Comparison of ENCODE assay signal across 21 cellular contexts in the genomic region with DNA sequence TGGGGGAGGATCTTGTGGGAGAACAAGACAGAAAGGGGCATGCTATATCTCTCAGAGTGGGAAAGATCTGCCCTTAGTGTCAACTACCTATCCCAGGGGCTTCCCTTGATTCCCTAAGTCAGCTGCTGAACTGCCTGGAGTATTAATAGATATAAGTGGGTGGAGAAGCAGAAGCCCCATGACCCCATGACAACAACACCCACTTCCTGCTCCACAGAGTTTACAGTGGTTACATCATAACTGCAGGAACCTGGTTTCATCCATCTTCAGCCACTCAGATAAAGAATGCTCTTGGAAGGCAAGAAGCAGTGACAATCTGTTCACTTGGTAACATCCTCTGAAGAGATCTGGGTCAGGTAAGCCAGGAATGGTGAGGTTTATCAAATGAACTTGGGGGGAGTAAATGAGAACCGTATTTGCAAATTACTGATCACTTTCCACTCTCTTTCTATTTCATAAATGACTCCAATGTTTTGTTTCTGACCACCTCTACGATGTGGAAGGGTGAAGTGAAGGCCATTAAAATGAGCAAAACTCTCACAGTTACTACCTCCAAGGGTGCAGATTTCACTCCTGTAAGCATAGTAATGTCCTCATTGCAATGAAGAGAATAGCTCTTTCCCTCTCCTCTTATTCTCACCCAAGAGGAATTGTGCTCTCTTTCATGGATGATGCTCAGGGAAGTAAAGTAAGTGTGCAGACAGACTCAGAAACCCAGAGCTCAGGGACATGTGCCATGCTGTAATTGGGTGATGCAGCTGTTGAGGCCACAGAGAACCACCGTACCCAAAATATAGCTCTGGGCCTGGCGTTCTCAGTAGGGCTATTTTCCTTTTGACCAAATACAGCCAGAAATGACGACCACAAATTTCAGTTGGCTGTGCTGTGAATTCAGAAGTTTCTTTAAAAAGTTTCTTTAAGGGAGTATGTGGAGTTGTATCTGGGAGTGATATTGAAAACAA.
DNase-seq lines count a peak whose midpoint lies in the region; ATAC-seq and TF ChIP-seq lines count a peak whose summit lies in the region.
"Had no signal": no experiment of that assay in that cellular context is flagged by ENCODE, and none has a peak within 500 bp of the region (broad histone marks: within the 10 kb centered on the region; RNA-seq: fewer than 3 reads in every experiment).

No MANE protein-coding gene starts in this region.

- H3K27me3 ChIP-seq in DND-41 (ENCODE audit: insufficient read depth, low read length, poor library complexity) = no peaks in the 10 kb centered on the region
- H3K27me3 ChIP-seq in lower lobe of right lung (ENCODE audit: low read depth) = no peaks in the 10 kb centered on the region
- H3K27me3 ChIP-seq: neutrophil had no signal

- no peak overlapping the region for H3K4me3 ChIP-seq in DND-41 (ENCODE audit: low read depth in 1 of 2, low read length in 2 of 2)
- no peak overlapping the region for H3K4me3 ChIP-seq in lower lobe of right lung

- H3K27ac ChIP-seq in DND-41 (ENCODE audit: low read length) (no peak overlapping the region), lower lobe of right lung (no peak overlapping the region)
- H3K27ac ChIP-seq: neutrophil had no signal

- H2AFZ ChIP-seq in DND-41 (ENCODE audit: low read depth, low read length) = peak overlapping the region; percentile 60

- ATAC-seq in DND-41 (ENCODE audit: insufficient read depth, low read depth) (peak; percentile 83), lower lobe of right lung (peak; percentile 49 to 75), GM21528 (IDR thresholded peaks at IDR 0.05; ENCODE audit: low FRiP score, unreplicated experiment) (no peak)
- ATAC-seq: activated CD4-positive, CD25-positive, alpha-beta regulatory T cell treated with anti-CD3 and anti-CD28 coated beads, Interleukin-2, amount 50 U/mL, for 24 hours had no signal

- H3K36me3 ChIP-seq in DND-41 (ENCODE audit: insufficient read depth, low read length) (no peaks in the 10 kb centered on the region), lower lobe of right lung (no peaks in the 10 kb centered on the region)
- H3K36me3 ChIP-seq: neutrophil had no signal

- DNase-seq in DND-41 = peak; percentile 11
- DNase-seq in Kasumi-1 (lab: John Stamatoyannopoulos, UW) = peak; percentile 56 to 59
- DNase-seq in SW480 (ENCODE audit: low spot score) = peak; percentile 54
- DNase-seq in lower lobe of right lung = no peak
- DNase-seq in NCI-H146 treated with DMSO at 0.1 percent for 48 hours (lab: John Stamatoyannopoulos, UW; ENCODE audit: unreplicated experiment) = no peak
- no peak for DNase-seq in HPDE6-E6E7 (ENCODE audit: extremely low spot score)
- DNase-seq in iPS-NIHi7 (ENCODE audit: extremely low spot score) = no peak
- DNase-seq: activated CD8-positive, alpha-beta memory T cell treated with anti-CD3 and anti-CD28 coated beads, Interleukin-2, amount 50 U/mL, for 48 hours; activated gamma-delta T cell treated with Interleukin-2 at 50 U/mL for 16 hours; cortex of kidney; GF-D8; H9; kidney; NCI-H1105; NK-92 treated with Interleukin-12 subunit alpha and Interleukin-12 subunit beta, amount 100 ng/mL, for 24 hours; retina; SHP77; stimulated activated CD4-positive, alpha-beta T cell treated with anti-CD3 and anti-CD28 coated beads, Interleukin-15, amount 100 ng/mL, for 24 hours had no signal

- no peak overlapping the region for H3K4me2 ChIP-seq in DND-41 (ENCODE audit: insufficient read depth, low read length)

- intact Hi-C loops in lower lobe of right lung (cut with DNase I) = no loop called here

- no peaks in the 10 kb centered on the region for H3K79me2 ChIP-seq in DND-41 (ENCODE audit: insufficient read depth, low read length)

- TF ChIP-seq CTCF in DND-41 (IDR thresholded peaks at IDR 0.05; ENCODE audit: borderline replicate concordance, extremely low read depth, low read length, poor library complexity, severe bottlenecking) (no peak), lower lobe of right lung (IDR thresholded peaks at IDR 0.05) (no peak)

- H3K9me3 ChIP-seq in DND-41 (ENCODE audit: insufficient read depth, low read length, severe bottlenecking) = no peaks in the 10 kb centered on the region
- H3K9me3 ChIP-seq in lower lobe of right lung = no peaks in the 10 kb centered on the region
- H3K9me3 ChIP-seq: neutrophil had no signal

- H3K4me1 ChIP-seq in DND-41 (ENCODE audit: insufficient read depth, low read length) (peaks cover 6% of the 10 kb centered on the region), lower lobe of right lung (peaks cover 9% of the 10 kb centered on the region)

- H3K9ac ChIP-seq in DND-41 (ENCODE audit: low read depth, low read length) = no peak overlapping the region

- H4K20me1 ChIP-seq in DND-41 (ENCODE audit: insufficient read depth, low read length) = no peaks in the 10 kb centered on the region

Comparison
In these comparisons a context has a peak if more than half of its experiments do, and no peak if none do; other contexts are left out.
1. DNase-seq: peak in DND-41 (single experiment), Kasumi-1 (2 of 2) and SW480 (single experiment); none in lower lobe of right lung (single experiment), NCI-H146 treated with DMSO at 0.1 percent for 48 hours (single experiment), HPDE6-E6E7 (single experiment) and iPS-NIHi7 (single experiment).